In the genomic region with DNA sequence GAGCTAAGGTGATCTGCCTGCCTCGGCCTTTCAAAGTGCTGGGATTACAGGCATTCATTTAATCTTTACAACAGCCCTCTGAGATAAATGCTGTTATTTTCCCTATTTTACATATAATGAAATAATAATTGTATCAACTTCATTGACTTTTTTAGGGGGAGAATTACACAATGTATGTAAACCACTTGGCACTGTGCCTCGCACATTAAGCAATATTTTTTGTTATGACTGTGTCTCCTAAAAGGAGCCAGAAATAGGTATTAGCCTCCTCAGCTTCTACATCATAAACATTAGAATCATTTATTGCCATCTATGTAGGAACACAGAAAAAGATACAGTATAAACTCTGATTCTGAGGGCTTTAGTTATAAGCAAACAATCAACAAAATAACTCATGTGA, we compare ENCODE assay signal across 15 cellular contexts. TPM values are rescaled to one million over a fixed set of nuclear protein-coding genes. Genes with fewer than 3 reads are reported as not detected.
DNase-seq lines count a peak whose midpoint lies in the region; ATAC-seq and TF ChIP-seq lines count a peak whose summit lies in the region.
"Had no signal": no experiment of that assay in that cellular context is flagged by ENCODE, and none has a peak within 500 bp of the region (broad histone marks: within the 10 kb centered on the region; RNA-seq: fewer than 3 reads in every experiment).

No MANE protein-coding gene starts in this region.

- peaks cover 18% of the 10 kb centered on the region for H3K4me1 Mint-ChIP-seq in activated T-cell treated with anti-CD3 and anti-CD28 coated beads, Interleukin-2, amount 50 U/mL, for 72 hours (ENCODE audit: low read depth)
- peaks cover 14% of the 10 kb centered on the region for H3K4me1 Mint-ChIP-seq in nephron progenitor cell

- no peak overlapping the region for H3K27ac Mint-ChIP-seq in activated T-cell treated with anti-CD3 and anti-CD28 coated beads, Interleukin-2, amount 50 U/mL, for 72 hours
- H3K27ac Mint-ChIP-seq in nephron progenitor cell = no peak overlapping the region

- no peaks in the 10 kb centered on the region for H3K36me3 ChIP-seq in brain microvascular endothelial cell (replicated peaks)
- H3K36me3 ChIP-seq: esophagus muscularis mucosa had no signal

- TF ChIP-seq CTCF in brain microvascular endothelial cell (IDR thresholded peaks at IDR 0.05; ENCODE audit: low read depth, low read length, missing control alignments) = no peak
- TF ChIP-seq CTCF in nephron progenitor cell (IDR thresholded peaks at IDR 0.05) = no peak

- H3K4me1 ChIP-seq in right cardiac atrium (ENCODE audit: control insufficient read depth, insufficient read depth, low read length) = no peaks in the 10 kb centered on the region

- in situ Hi-C loops in brain microvascular endothelial cell (cut with HindIII; ENCODE audit: low pct_ligation_motif_present, low sequenced_read_pairs) = no loop called here
- in situ Hi-C loops in ACHN (cut with HindIII; ENCODE audit: low pct_ligation_motif_present, low pct_unique_long_range_greater_than_20kb, low sequenced_read_pairs) = no loop called here

- no peaks in the 10 kb centered on the region for H3K9me3 Mint-ChIP-seq in activated T-cell treated with anti-CD3 and anti-CD28 coated beads, Interleukin-2, amount 50 U/mL, for 72 hours
- no peaks in the 10 kb centered on the region for H3K9me3 Mint-ChIP-seq in nephron progenitor cell

- H3K4me3 ChIP-seq in brain microvascular endothelial cell (ENCODE audit: low read depth, low read length) (no peak overlapping the region), right cardiac atrium (ENCODE audit: low read length) (no peak overlapping the region)

- H3K27me3 Mint-ChIP-seq in activated T-cell treated with anti-CD3 and anti-CD28 coated beads, Interleukin-2, amount 50 U/mL, for 72 hours (ENCODE audit: low read depth) = no peaks in the 10 kb centered on the region
- H3K27me3 Mint-ChIP-seq in nephron progenitor cell (ENCODE audit: low read depth, poor library complexity) = peaks cover 10% of the 10 kb centered on the region
- H3K27me3 Mint-ChIP-seq: B cell had no signal

- no peaks in the 10 kb centered on the region for H3K36me3 Mint-ChIP-seq in activated T-cell treated with anti-CD3 and anti-CD28 coated beads, Interleukin-2, amount 50 U/mL, for 72 hours (ENCODE audit: insufficient read depth in 2 of 2)
- peaks cover 13% of the 10 kb centered on the region for H3K36me3 Mint-ChIP-seq in nephron progenitor cell (ENCODE audit: low read depth)

- ATAC-seq in activated T-cell treated with anti-CD3 and anti-CD28 coated beads, Interleukin-2, amount 50 U/mL, for 72 hours (replicated peaks in 1 of 2) = no peak
- no peak for ATAC-seq in right cardiac atrium

- H3K4me3 Mint-ChIP-seq in activated T-cell treated with anti-CD3 and anti-CD28 coated beads, Interleukin-2, amount 50 U/mL, for 72 hours = peak overlapping the region; percentile 32 to 87
- H3K4me3 Mint-ChIP-seq in nephron progenitor cell = peak overlapping the region; percentile 54

- intact Hi-C loops in right cardiac atrium (cut with DNase I) = no loop called here

- no peak overlapping the region for H3K27ac ChIP-seq in brain microvascular endothelial cell
- H3K27ac ChIP-seq in right cardiac atrium (ENCODE audit: low read length) = no peak overlapping the region

- DNase-seq in activated T-cell treated with anti-CD3 and anti-CD28 coated beads, Interleukin-2, amount 50 U/mL, for 72 hours = no peak
- no peak for DNase-seq in activated T-cell treated with anti-CD3 and anti-CD28 coated beads, Interleukin-2, amount 50 U/mL, for 48 hours
- DNase-seq in MV-4-11 (lab: John Stamatoyannopoulos, UW) (peak; percentile 69), brain microvascular endothelial cell (peak; percentile 19), nephron progenitor cell (no peak), right cardiac atrium (no peak), GM19238 (ENCODE audit: insufficient read length, low spot score) (no peak), ACHN (no peak)
- DNase-seq: activated CD8-positive, alpha-beta memory T cell treated with anti-CD3 and anti-CD28 coated beads, Interleukin-2, amount 50 U/mL, for 4 hours; GF-D8; islet precursor cell; NCI-H1417; NCI-H69 had no signal

- no peaks in the 10 kb centered on the region for H3K9me3 ChIP-seq in right cardiac atrium (ENCODE audit: control insufficient read depth, low read length)
- H3K9me3 ChIP-seq: esophagus muscularis mucosa had no signal

- H3K27me3 ChIP-seq in brain microvascular endothelial cell (replicated peaks) (no peaks in the 10 kb centered on the region), right cardiac atrium (ENCODE audit: control insufficient read depth, insufficient read depth) (no peaks in the 10 kb centered on the region)
- H3K27me3 ChIP-seq: esophagus muscularis mucosa had no signal

- 57% methylated on average over 2 of the region's 2 CpGs for WGBS in right cardiac atrium

RNA-seq across cellular contexts. Expression of gene DNAJC28, which starts 1.1 kb away (rescaled TPM):
- under 1 TPM; 0.55 to 1.00 TPM for total RNA-seq in activated T-cell treated with anti-CD3 and anti-CD28 coated beads, Interleukin-2, amount 50 U/mL, for 72 hours
- 1 to 10 TPM; 3.8 to 6.0 (median 5.7) TPM for total RNA-seq in right cardiac atrium
- polyA plus RNA-seq in right cardiac atrium = 6.2 TPM

RNA-seq across cellular contexts. Expression of gene TMEM50B, which starts 12.8 kb away (rescaled TPM):
- 10 to 100 TPM; 18.1 to 27.2 TPM for total RNA-seq in activated T-cell treated with anti-CD3 and anti-CD28 coated beads, Interleukin-2, amount 50 U/mL, for 72 hours
- 10 to 100 TPM; 38.8 to 49.3 (median 41.2) TPM for total RNA-seq in right cardiac atrium
- 37.0 TPM for polyA plus RNA-seq in right cardiac atrium

RNA-seq across cellular contexts. Expression of gene GART, which starts 49.3 kb away (rescaled TPM):
- 100 to 1,000 TPM; 164 to 184 TPM for total RNA-seq in activated T-cell treated with anti-CD3 and anti-CD28 coated beads, Interleukin-2, amount 50 U/mL, for 72 hours
- 10 to 100 TPM; 28.6 to 47.4 (median 31.3) TPM for total RNA-seq in right cardiac atrium
- polyA plus RNA-seq in right cardiac atrium = 12.7 TPM

RNA-seq across cellular contexts. Expression of gene SON, which starts 50.3 kb away (rescaled TPM):
- total RNA-seq in activated T-cell treated with anti-CD3 and anti-CD28 coated beads, Interleukin-2, amount 50 U/mL, for 72 hours = 100 to 1,000 TPM; 271 to 282 TPM
- total RNA-seq in right cardiac atrium = 100 to 1,000 TPM; 162 to 204 (median 178) TPM
- 91.2 TPM for polyA plus RNA-seq in right cardiac atrium

Comparison
In these comparisons a context has a peak if more than half of its experiments do, and no peak if none do; other contexts are left out.
1. DNase-seq: peak in MV-4-11 (single experiment) and brain microvascular endothelial cell (single experiment); none in activated T-cell treated with anti-CD3 and anti-CD28 coated beads, Interleukin-2, amount 50 U/mL, for 72 hours (0 of 2), activated T-cell treated with anti-CD3 and anti-CD28 coated beads, Interleukin-2, amount 50 U/mL, for 48 hours (0 of 2), nephron progenitor cell (single experiment), right cardiac atrium (0 of 3), GM19238 (single experiment) and ACHN (single experiment).